Comparison of ENCODE assay signal across 16 cellular contexts in the genomic region with DNA sequence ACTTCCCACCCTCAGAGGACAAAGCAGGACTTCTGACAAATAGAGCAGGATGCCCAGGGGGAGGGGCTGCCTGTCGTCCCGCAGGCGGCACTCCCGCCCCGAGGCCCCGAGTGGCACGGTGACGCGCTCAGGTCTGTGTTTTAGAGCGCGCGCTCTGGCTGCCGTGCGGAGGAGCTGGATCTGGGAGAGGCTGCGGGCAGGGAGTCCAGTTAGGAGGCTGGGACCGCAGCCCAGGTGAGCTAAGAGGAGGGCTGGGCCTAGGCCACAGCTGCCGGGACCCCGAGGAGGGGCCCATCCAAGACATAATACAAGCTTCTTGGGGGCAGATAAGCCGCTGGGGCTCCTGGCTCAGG. TPM values are rescaled to one million over a fixed set of nuclear protein-coding genes. Genes with fewer than 3 reads are reported as not detected.
DNase-seq lines count a peak whose midpoint lies in the region; ATAC-seq, FAIRE-seq and TF ChIP-seq lines count a peak whose summit lies in the region.
"Had no signal": no experiment of that assay in that cellular context is flagged by ENCODE, and none has a peak within 500 bp of the region (broad histone marks: within the 10 kb centered on the region; RNA-seq: fewer than 3 reads in every experiment).

No MANE protein-coding gene starts in this region.

- TF ChIP-seq RAD21 in HepG2 (CRISPR knock-in tag; IDR thresholded peaks at IDR 0.05) = no peak

- ATAC-seq in HepG2 = no peak
- ATAC-seq in right lobe of liver = no peak
- no peak for ATAC-seq in RWPE2 (ENCODE audit: low read depth)
- ATAC-seq in upper lobe of left lung (ENCODE audit: low FRiP score in 2 of 2) = peak in 1 of 2 donors; percentile 1

- TF ChIP-seq POLR2A in HepG2 (IDR thresholded peaks at IDR 0.05; ENCODE audit: insufficient read depth in 1 of 2, low read depth in 2 of 2, low read length in 2 of 2) (no peak), right lobe of liver (IDR thresholded peaks at IDR 0.05) (no peak), upper lobe of left lung (IDR thresholded peaks at IDR 0.05) (peak in 1 of 4 donors; percentile 13)

- H3K27ac Mint-ChIP-seq in immature natural killer cell = no peak overlapping the region

- peaks cover 0 to 1% (median 0%) of the 10 kb centered on the region in 6 donors for H3K9me3 Mint-ChIP-seq in immature natural killer cell

- BruUV-seq in HepG2 (replicated peaks; lab: Mats Ljungman, UMichigan) = no TSS peak

- H3K27me3 ChIP-seq in HepG2 (ENCODE audit: control insufficient read depth in 1 of 2, insufficient read depth in 2 of 2, low read length in 2 of 2) (peaks cover 0 to 6% of the 10 kb centered on the region in 2 experiments; a peak in 1 of 5 replicates), right lobe of liver (no peaks in the 10 kb centered on the region), RWPE2 (ENCODE audit: insufficient read depth, poor library complexity, severe bottlenecking) (no peaks in the 10 kb centered on the region), upper lobe of left lung (peaks cover 0 to under 1% (median 0%) of the 10 kb centered on the region in 4 donors)
- H3K27me3 ChIP-seq: testis had no signal

- peaks cover 0 to 4% of the 10 kb centered on the region in 2 donors for H3K4me1 Mint-ChIP-seq in immature natural killer cell

- no peak overlapping the region for H3K9ac ChIP-seq in HepG2 (ENCODE audit: insufficient read depth, low read depth, low read length)
- H3K9ac ChIP-seq: GM23248 had no signal

- no peaks in the 10 kb centered on the region for H3K79me2 ChIP-seq in HepG2 (ENCODE audit: insufficient read depth, low read length)

- DNase-seq in HepG2 (ENCODE audit: low spot score) (no peak), right lobe of liver (no peak), NCI-H1105 (lab: John Stamatoyannopoulos, UW) (peak; percentile 83), RWPE2 (ENCODE audit: low spot score) (peak; percentile 52), upper lobe of left lung (peak; percentile 58 to 86), immature natural killer cell (no peak), frontal cortex (ENCODE audit: low spot score in 2 of 2) (no peak), SKM-1 treated with dmso at 0.1 percent for 144 hours (lab: John Stamatoyannopoulos, UW; ENCODE audit: unreplicated experiment) (no peak)
- DNase-seq: activated naive CD4-positive, alpha-beta T cell treated with anti-CD3 and anti-CD28 coated beads, Interleukin-2, amount 50 U/mL, for 16 hours; GM23248; NCI-H446 treated with DMSO at 0.1 percent for 48 hours; stimulated activated CD4-positive, alpha-beta T cell treated with anti-CD3 and anti-CD28 coated beads, Interleukin-2, amount 100 ng/mL, for 48 hours; testis had no signal

- CTCF ChIA-PET in HepG2 (lab: Yijun Ruan, JAX; ENCODE audit: low intra/inter-chr PET ratio, low total read pairs) = no interaction called here

- H3K4me1 ChIP-seq in HepG2 (ENCODE audit: insufficient read depth, low read length) (peaks cover 6% of the 10 kb centered on the region), right lobe of liver (no peaks in the 10 kb centered on the region), RWPE2 (ENCODE audit: insufficient read depth, poor library complexity, severe bottlenecking) (no peaks in the 10 kb centered on the region), upper lobe of left lung (peaks cover 0 to 17% (median 11%) of the 10 kb centered on the region in 4 donors)
- H3K4me1 ChIP-seq: testis had no signal

- peaks cover 0 to 11% (median 0%) of the 10 kb centered on the region in 3 donors for H3K36me3 Mint-ChIP-seq in immature natural killer cell

- TF ChIP-seq EP300 in HepG2 (IDR thresholded peaks at IDR 0.05; ENCODE audit: low read depth in 2 of 2, low read length in 2 of 2) = no peak
- no peak for TF ChIP-seq EP300 in HepG2 (CRISPR knock-in tag; IDR thresholded peaks at IDR 0.05; ENCODE audit: borderline replicate concordance)
- no peak for TF ChIP-seq EP300 in upper lobe of left lung (IDR thresholded peaks at IDR 0.05)

- TF ChIP-seq CTCF in HepG2 (CRISPR knock-in tag; IDR thresholded peaks at IDR 0.05) (no peak), right lobe of liver (IDR thresholded peaks at IDR 0.05) (no peak), RWPE2 (IDR thresholded peaks at IDR 0.05; ENCODE audit: poor library complexity, severe bottlenecking) (no peak), upper lobe of left lung (IDR thresholded peaks at IDR 0.05) (no peak)

- no peaks in the 10 kb centered on the region for H4K20me1 ChIP-seq in HepG2 (ENCODE audit: insufficient read depth, low read length)

- WGBS in HepG2 (ENCODE audit: low lambda C conversion rate) = 93% methylated on average over 14 of the region's 19 CpGs
- no CpG with 5 or more reads among the region's 19 CpGs for WGBS in right lobe of liver (ENCODE audit: insufficient coverage, low coverage, low lambda C conversion rate, missing lambda C conversion rate)
- WGBS in upper lobe of left lung, 2 donors = 76% methylated on average over 19 of the region's 19 CpGs; no CpG with 5 or more reads in 1 of the 2 donors

- POLR2A ChIA-PET in HepG2 (lab: Yijun Ruan, JAX) = interaction anchor here (1.2 to 2.1 kb wide), 2 partner anchors 31 to 79 kb away, joined by 3 to 8 read pairs; partner anchors contain the start of gene TAOK2

- FAIRE-seq in HepG2 (lab: Jason Lieb, UNC) = no peak
- no peak for FAIRE-seq in frontal cortex (lab: Jason Lieb, UNC)

- H3K9me3 ChIP-seq in HepG2 (ENCODE audit: low read length) (no peaks in the 10 kb centered on the region), right lobe of liver (no peaks in the 10 kb centered on the region), RWPE2 (ENCODE audit: severe bottlenecking) (no peaks in the 10 kb centered on the region), upper lobe of left lung (no peaks in the 10 kb centered on the region)
- H3K9me3 ChIP-seq: testis had no signal

- H3K4me3 ChIP-seq in HepG2 (replicated peaks in 1 of 3; ENCODE audit: insufficient read depth in 1 of 3, low read depth in 2 of 3, low read length in 3 of 3) (no peak overlapping the region), right lobe of liver (no peak overlapping the region), RWPE2 (ENCODE audit: severe bottlenecking) (no peak overlapping the region), upper lobe of left lung (peak overlapping the region in 2 of 4 donors; percentile 2 to 14)
- H3K4me3 ChIP-seq: GM23248, testis had no signal

- no peak overlapping the region for H3K4me3 Mint-ChIP-seq in immature natural killer cell

- no peak overlapping the region for H3K4me2 ChIP-seq in HepG2 (ENCODE audit: low read depth, low read length)

- in situ Hi-C loops in HepG2 (cut with HindIII; ENCODE audit: extremely low pct_ligation_motif_present, low pct_unique_long_range_greater_than_20kb) = loop anchor here (10.0 kb wide), 1 partner anchor 140 kb away; the partner anchor contains the start of gene CDIPT

- H3K27ac ChIP-seq in HepG2 (ENCODE audit: extremely low read length, insufficient read depth, low read length) = no peak overlapping the region
- no peak overlapping the region for H3K27ac ChIP-seq in right lobe of liver
- H3K27ac ChIP-seq in RWPE2 (ENCODE audit: poor library complexity, severe bottlenecking) = no peak overlapping the region
- H3K27ac ChIP-seq in upper lobe of left lung = peak overlapping the region in 3 of 4 donors; percentile 1 to 58 (median 19)
- H3K27ac ChIP-seq: GM23248, testis had no signal

- H3K36me3 ChIP-seq in HepG2 (replicated peaks in 1 of 2; ENCODE audit: control insufficient read depth in 1 of 2, insufficient read depth in 2 of 2, low read length in 2 of 2) = peaks cover 0 to 3% of the 10 kb centered on the region in 2 experiments; a peak in 1 of 5 replicates
- H3K36me3 ChIP-seq in right lobe of liver = no peaks in the 10 kb centered on the region
- H3K36me3 ChIP-seq in RWPE2 (ENCODE audit: low read depth) = peaks cover 5% of the 10 kb centered on the region
- H3K36me3 ChIP-seq in upper lobe of left lung = peaks cover 0 to 36% (median 14%) of the 10 kb centered on the region in 4 donors

- peaks cover 3 to 5% (median 4%) of the 10 kb centered on the region in 3 donors for H3K27me3 Mint-ChIP-seq in immature natural killer cell (ENCODE audit: low read depth in 3 of 3)

- intact Hi-C loops in HepG2 (cut with micrococcal nuclease; ENCODE audit: unreplicated experiment) (no loop called here), right lobe of liver (cut with DNase I) (no loop called here)

- no peak overlapping the region for H2AFZ ChIP-seq in HepG2 (ENCODE audit: low read length)
- H2AFZ ChIP-seq: GM23248 had no signal

RNA-seq across cellular contexts. Expression of gene DOC2A, which starts 6.4 kb away (rescaled TPM):
- total RNA-seq in HepG2 (2016; rRNA removed; fragmentation: Illumina TruSeq; extraction: Trizol) (0.15 and 0.21 TPM in 2 replicates), right lobe of liver (under 1 TPM in 3 of 6 experiments, not detected in 3; 0.16 to 0.66 (median 0.33) TPM), upper lobe of left lung (10 to 100 TPM in 1 of 6 donors, 1 to 10 TPM in 5; 1.2 to 11.0 (median 6.5) TPM), frontal cortex (11.8 TPM)
- total RNA-seq in HepG2 (2016; cell fraction: cytosol; rRNA removed; fragmentation: Illumina TruSeq; extraction: Trizol; ENCODE audit: low read depth) = not detected in 2 replicates
- total RNA-seq in HepG2 (2016; cell fraction: insoluble cytoplasmic fraction; rRNA removed; fragmentation: Illumina TruSeq; extraction: Trizol) = 0.24 TPM in 1 of 2 replicates, not detected in the other
- not detected in 2 replicates for total RNA-seq in HepG2 (2016; cell fraction: membrane; rRNA removed; fragmentation: Illumina TruSeq; extraction: Trizol)
- total RNA-seq in HepG2 (2016; cell fraction: nucleus; rRNA removed; fragmentation: Illumina TruSeq; extraction: Trizol) = 0.22 TPM in 1 of 2 replicates, not detected in the other
- polyA plus RNA-seq in HepG2 (2011; rRNA removed) (0.55 and 1.4 TPM in 2 replicates), immature natural killer cell (not detected)
- 0.36 and 0.52 TPM in 2 replicates for polyA plus RNA-seq in HepG2 (2011; cell fraction: cytosol; rRNA removed)
- polyA plus RNA-seq in HepG2 (2011; cell fraction: nucleus; rRNA removed) = 4.4 and 6.3 TPM in 2 replicates
- polyA plus RNA-seq in HepG2 (2012) = 0.52 and 0.72 TPM in 2 replicates
- not detected in 2 replicates for polyA plus RNA-seq in HepG2 (2016; cell fraction: cytosol; fragmentation: Illumina TruSeq; extraction: Trizol; ENCODE audit: low read depth)
- polyA plus RNA-seq in HepG2 (2016; cell fraction: insoluble cytoplasmic fraction; fragmentation: Illumina TruSeq; extraction: Trizol; ENCODE audit: low read depth) = not detected in 2 replicates
- polyA plus RNA-seq in HepG2 (2016; cell fraction: membrane; fragmentation: Illumina TruSeq; extraction: Trizol; ENCODE audit: low read depth) = not detected in 2 replicates
- polyA plus RNA-seq in HepG2 (2016; cell fraction: nucleus; fragmentation: Illumina TruSeq; extraction: Trizol; ENCODE audit: insufficient read depth, low read depth) = 0.66 and 1.1 TPM in 2 replicates
- polyA minus RNA-seq in HepG2 (2011; rRNA and poly(A)+ RNA removed; ENCODE audit: low replicate concordance) = 0.12 and 0.37 TPM in 2 replicates
- not detected in 2 replicates for polyA minus RNA-seq in HepG2 (2011; cell fraction: cytosol; rRNA and poly(A)+ RNA removed)
- polyA minus RNA-seq in HepG2 (2011; cell fraction: nucleus; rRNA and poly(A)+ RNA removed) = not detected in 2 replicates
- total RNA-seq: GM23248 had no signal
- polyA plus RNA-seq: GM23248 had no signal

RNA-seq across cellular contexts. Expression of gene INO80E, which starts 8.4 kb away (rescaled TPM):
- 39.5 and 45.6 TPM in 2 replicates for total RNA-seq in HepG2 (2016; rRNA removed; fragmentation: Illumina TruSeq; extraction: Trizol)
- 18.9 and 22.7 TPM in 2 replicates for total RNA-seq in HepG2 (2016; cell fraction: cytosol; rRNA removed; fragmentation: Illumina TruSeq; extraction: Trizol; ENCODE audit: low read depth)
- 35.1 and 45.9 TPM in 2 replicates for total RNA-seq in HepG2 (2016; cell fraction: insoluble cytoplasmic fraction; rRNA removed; fragmentation: Illumina TruSeq; extraction: Trizol)
- total RNA-seq in HepG2 (2016; cell fraction: membrane; rRNA removed; fragmentation: Illumina TruSeq; extraction: Trizol) = 25.0 and 29.9 TPM in 2 replicates
- 25.3 and 33.1 TPM in 2 replicates for total RNA-seq in HepG2 (2016; cell fraction: nucleus; rRNA removed; fragmentation: Illumina TruSeq; extraction: Trizol)
- 25.8 and 28.4 TPM in 2 replicates for polyA plus RNA-seq in HepG2 (2011; rRNA removed)
- 25.4 and 28.1 TPM in 2 replicates for polyA plus RNA-seq in HepG2 (2011; cell fraction: cytosol; rRNA removed)
- polyA plus RNA-seq in HepG2 (2011; cell fraction: nucleus; rRNA removed) = 71.2 and 71.9 TPM in 2 replicates
- polyA plus RNA-seq in HepG2 (2012) = 26.9 and 29.3 TPM in 2 replicates
- polyA plus RNA-seq in HepG2 (2016; cell fraction: cytosol; fragmentation: Illumina TruSeq; extraction: Trizol; ENCODE audit: low read depth) = 26.1 and 33.3 TPM in 2 replicates
- 59.9 and 67.8 TPM in 2 replicates for polyA plus RNA-seq in HepG2 (2016; cell fraction: insoluble cytoplasmic fraction; fragmentation: Illumina TruSeq; extraction: Trizol; ENCODE audit: low read depth)
- polyA plus RNA-seq in HepG2 (2016; cell fraction: membrane; fragmentation: Illumina TruSeq; extraction: Trizol; ENCODE audit: low read depth) = 33.8 and 33.9 TPM in 2 replicates
- polyA plus RNA-seq in HepG2 (2016; cell fraction: nucleus; fragmentation: Illumina TruSeq; extraction: Trizol; ENCODE audit: insufficient read depth, low read depth) = 83.7 and 87.4 TPM in 2 replicates
- polyA minus RNA-seq in HepG2 (2011; rRNA and poly(A)+ RNA removed; ENCODE audit: low replicate concordance) = 9.4 and 17.6 TPM in 2 replicates
- polyA minus RNA-seq in HepG2 (2011; cell fraction: cytosol; rRNA and poly(A)+ RNA removed) = 5.5 and 10.9 TPM in 2 replicates
- polyA minus RNA-seq in HepG2 (2011; cell fraction: nucleus; rRNA and poly(A)+ RNA removed) = 15.3 and 21.1 TPM in 2 replicates
- 10 to 100 TPM; 22.3 to 45.8 (median 33.2) TPM for total RNA-seq in right lobe of liver
- 10 to 100 TPM; 29.5 to 82.8 (median 55.7) TPM for total RNA-seq in upper lobe of left lung
- 1 to 10 TPM; 7.4 to 7.9 (median 7.7) TPM for polyA plus RNA-seq in immature natural killer cell
- 22.0 TPM for total RNA-seq in frontal cortex

RNA-seq across cellular contexts. Expression of gene HIRIP3, which starts 9.0 kb away (rescaled TPM):
- total RNA-seq in HepG2 (2016; rRNA removed; fragmentation: Illumina TruSeq; extraction: Trizol) (17.2 and 17.3 TPM in 2 replicates), right lobe of liver (10 to 100 TPM in 2 of 6 experiments, 1 to 10 TPM in 4; 5.2 to 12.9 (median 9.0) TPM), upper lobe of left lung (10 to 100 TPM; 11.5 to 28.2 (median 25.0) TPM), frontal cortex (12.6 TPM)
- total RNA-seq in HepG2 (2016; cell fraction: cytosol; rRNA removed; fragmentation: Illumina TruSeq; extraction: Trizol; ENCODE audit: low read depth) = 14.2 TPM in 2 replicates
- 15.1 and 16.3 TPM in 2 replicates for total RNA-seq in HepG2 (2016; cell fraction: insoluble cytoplasmic fraction; rRNA removed; fragmentation: Illumina TruSeq; extraction: Trizol)
- 19.3 and 23.7 TPM in 2 replicates for total RNA-seq in HepG2 (2016; cell fraction: membrane; rRNA removed; fragmentation: Illumina TruSeq; extraction: Trizol)
- 8.3 and 10.3 TPM in 2 replicates for total RNA-seq in HepG2 (2016; cell fraction: nucleus; rRNA removed; fragmentation: Illumina TruSeq; extraction: Trizol)
- polyA plus RNA-seq in HepG2 (2011; rRNA removed) (12.6 and 16.3 TPM in 2 replicates), immature natural killer cell (10 to 100 TPM; 14.1 to 23.5 (median 18.9) TPM)
- 12.2 and 16.8 TPM in 2 replicates for polyA plus RNA-seq in HepG2 (2011; cell fraction: cytosol; rRNA removed)
- polyA plus RNA-seq in HepG2 (2011; cell fraction: nucleus; rRNA removed) = 12.7 and 15.6 TPM in 2 replicates
- 8.7 and 10.3 TPM in 2 replicates for polyA plus RNA-seq in HepG2 (2012)
- 11.5 and 15.7 TPM in 2 replicates for polyA plus RNA-seq in HepG2 (2016; cell fraction: cytosol; fragmentation: Illumina TruSeq; extraction: Trizol; ENCODE audit: low read depth)
- 23.3 and 25.6 TPM in 2 replicates for polyA plus RNA-seq in HepG2 (2016; cell fraction: insoluble cytoplasmic fraction; fragmentation: Illumina TruSeq; extraction: Trizol; ENCODE audit: low read depth)
- polyA plus RNA-seq in HepG2 (2016; cell fraction: membrane; fragmentation: Illumina TruSeq; extraction: Trizol; ENCODE audit: low read depth) = 18.8 and 21.7 TPM in 2 replicates
- 21.5 and 22.8 TPM in 2 replicates for polyA plus RNA-seq in HepG2 (2016; cell fraction: nucleus; fragmentation: Illumina TruSeq; extraction: Trizol; ENCODE audit: insufficient read depth, low read depth)
- polyA minus RNA-seq in HepG2 (2011; rRNA and poly(A)+ RNA removed; ENCODE audit: low replicate concordance) = 7.0 and 15.9 TPM in 2 replicates
- polyA minus RNA-seq in HepG2 (2011; cell fraction: cytosol; rRNA and poly(A)+ RNA removed) = 3.3 and 7.2 TPM in 2 replicates
- polyA minus RNA-seq in HepG2 (2011; cell fraction: nucleus; rRNA and poly(A)+ RNA removed) = 8.4 and 11.6 TPM in 2 replicates

RNA-seq across cellular contexts. Expression of gene C16orf92, which starts 18.6 kb away (rescaled TPM):
- total RNA-seq in HepG2 (2016; rRNA removed; fragmentation: Illumina TruSeq; extraction: Trizol) (not detected in 2 replicates), right lobe of liver (not detected), upper lobe of left lung (not detected), frontal cortex (not detected)
- total RNA-seq in HepG2 (2016; cell fraction: cytosol; rRNA removed; fragmentation: Illumina TruSeq; extraction: Trizol; ENCODE audit: low read depth) = not detected in 2 replicates
- not detected in 2 replicates for total RNA-seq in HepG2 (2016; cell fraction: insoluble cytoplasmic fraction; rRNA removed; fragmentation: Illumina TruSeq; extraction: Trizol)
- not detected in 2 replicates for total RNA-seq in HepG2 (2016; cell fraction: membrane; rRNA removed; fragmentation: Illumina TruSeq; extraction: Trizol)
- not detected in 2 replicates for total RNA-seq in HepG2 (2016; cell fraction: nucleus; rRNA removed; fragmentation: Illumina TruSeq; extraction: Trizol)
- polyA plus RNA-seq in HepG2 (2011; rRNA removed) (not detected in 2 replicates), immature natural killer cell (not detected)
- not detected in 2 replicates for polyA plus RNA-seq in HepG2 (2011; cell fraction: cytosol; rRNA removed)
- not detected in 2 replicates for polyA plus RNA-seq in HepG2 (2011; cell fraction: nucleus; rRNA removed)
- not detected in 2 replicates for polyA plus RNA-seq in HepG2 (2012)
- not detected in 2 replicates for polyA plus RNA-seq in HepG2 (2016; cell fraction: cytosol; fragmentation: Illumina TruSeq; extraction: Trizol; ENCODE audit: low read depth)
- polyA plus RNA-seq in HepG2 (2016; cell fraction: insoluble cytoplasmic fraction; fragmentation: Illumina TruSeq; extraction: Trizol; ENCODE audit: low read depth) = not detected in 2 replicates
- not detected in 2 replicates for polyA plus RNA-seq in HepG2 (2016; cell fraction: membrane; fragmentation: Illumina TruSeq; extraction: Trizol; ENCODE audit: low read depth)
- not detected in 2 replicates for polyA plus RNA-seq in HepG2 (2016; cell fraction: nucleus; fragmentation: Illumina TruSeq; extraction: Trizol; ENCODE audit: insufficient read depth, low read depth)
- not detected in 2 replicates for polyA minus RNA-seq in HepG2 (2011; rRNA and poly(A)+ RNA removed; ENCODE audit: low replicate concordance)
- polyA minus RNA-seq in HepG2 (2011; cell fraction: cytosol; rRNA and poly(A)+ RNA removed) = not detected in 2 replicates
- not detected in 2 replicates for polyA minus RNA-seq in HepG2 (2011; cell fraction: nucleus; rRNA and poly(A)+ RNA removed)
- total RNA-seq: epithelial cell of proximal tubule; GM23248; sciatic nerve; T-helper 2 cell treated with Interferon-gamma antibody and Interleukin-4, amounts not matched to agents 100 ng/mL and 5 ng/mL, for 36 hours had no signal
- polyA plus RNA-seq: GM23248 had no signal

RNA-seq across cellular contexts. Expression of gene TLCD3B, which starts 26.7 kb away (rescaled TPM):
- not detected in 2 replicates for total RNA-seq in HepG2 (2016; rRNA removed; fragmentation: Illumina TruSeq; extraction: Trizol)
- total RNA-seq in HepG2 (2016; cell fraction: cytosol; rRNA removed; fragmentation: Illumina TruSeq; extraction: Trizol; ENCODE audit: low read depth) = not detected in 2 replicates
- not detected in 2 replicates for total RNA-seq in HepG2 (2016; cell fraction: insoluble cytoplasmic fraction; rRNA removed; fragmentation: Illumina TruSeq; extraction: Trizol)
- total RNA-seq in HepG2 (2016; cell fraction: membrane; rRNA removed; fragmentation: Illumina TruSeq; extraction: Trizol) = not detected in 2 replicates
- total RNA-seq in HepG2 (2016; cell fraction: nucleus; rRNA removed; fragmentation: Illumina TruSeq; extraction: Trizol) = not detected in 2 replicates
- 0.24 TPM in 1 of 2 replicates, not detected in the other for polyA plus RNA-seq in HepG2 (2011; rRNA removed)
- polyA plus RNA-seq in HepG2 (2011; cell fraction: cytosol; rRNA removed) = not detected in 2 replicates
- 0.10 and 0.54 TPM in 2 replicates for polyA plus RNA-seq in HepG2 (2011; cell fraction: nucleus; rRNA removed)
- not detected in 2 replicates for polyA plus RNA-seq in HepG2 (2012)
- polyA plus RNA-seq in HepG2 (2016; cell fraction: cytosol; fragmentation: Illumina TruSeq; extraction: Trizol; ENCODE audit: low read depth) = not detected in 2 replicates
- polyA plus RNA-seq in HepG2 (2016; cell fraction: insoluble cytoplasmic fraction; fragmentation: Illumina TruSeq; extraction: Trizol; ENCODE audit: low read depth) = not detected in 2 replicates
- not detected in 2 replicates for polyA plus RNA-seq in HepG2 (2016; cell fraction: membrane; fragmentation: Illumina TruSeq; extraction: Trizol; ENCODE audit: low read depth)
- not detected in 2 replicates for polyA plus RNA-seq in HepG2 (2016; cell fraction: nucleus; fragmentation: Illumina TruSeq; extraction: Trizol; ENCODE audit: insufficient read depth, low read depth)
- 0.72 TPM in 1 of 2 replicates, not detected in the other for polyA minus RNA-seq in HepG2 (2011; rRNA and poly(A)+ RNA removed; ENCODE audit: low replicate concordance)
- polyA minus RNA-seq in HepG2 (2011; cell fraction: cytosol; rRNA and poly(A)+ RNA removed) = not detected in 2 replicates
- not detected in 2 replicates for polyA minus RNA-seq in HepG2 (2011; cell fraction: nucleus; rRNA and poly(A)+ RNA removed)
- total RNA-seq in right lobe of liver = not detected
- under 1 TPM in 1 of 6 donors, not detected in 5; 0.14 TPM for total RNA-seq in upper lobe of left lung
- polyA plus RNA-seq in immature natural killer cell = not detected
- 10.2 TPM for total RNA-seq in frontal cortex
- total RNA-seq: epithelial cell of proximal tubule, GM23248, sciatic nerve had no signal

Comparison
In these comparisons a context has a peak if more than half of its experiments do, and no peak if none do; other contexts are left out.
1. DNase-seq: peak in NCI-H1105 (single experiment), RWPE2 (single experiment) and upper lobe of left lung (2 of 2); none in HepG2 (single experiment), right lobe of liver (0 of 3), immature natural killer cell (0 of 3), frontal cortex (0 of 2) and SKM-1 treated with dmso at 0.1 percent for 144 hours (single experiment).
2. H3K27ac ChIP-seq: peak in upper lobe of left lung (3 of 4); none in HepG2 (single experiment), right lobe of liver (0 of 3) and RWPE2 (single experiment).